25 cellular contexts compared by ENCODE assay signal in genomic region chr1:169059391-169059790, GRCh38.
"Had no signal": no experiment of that assay in that cellular context is flagged by ENCODE, and none has a peak within 500 bp of the region (broad histone marks: within the 10 kb centered on the region; RNA-seq: fewer than 3 reads in every experiment).

No MANE protein-coding gene starts in this region.

- H3K36me3 ChIP-seq: heart left ventricle, ovary, sigmoid colon, thyroid gland, upper lobe of right lung had no signal

- H3K4me2 ChIP-seq: smooth muscle cell had no signal

- H3K27ac ChIP-seq: ovary, sigmoid colon, upper lobe of right lung had no signal

- DNase-seq: activated CD4-positive, alpha-beta memory T cell treated with anti-CD3 and anti-CD28 coated beads, Interleukin-2, amount 10 ng/mL, durations not matched to agents 7 days and 5 days; activated CD4-positive, alpha-beta T cell treated with anti-CD3 and anti-CD28 coated beads for 1 hour; activated CD4-positive, alpha-beta T cell treated with anti-CD3 and anti-CD28 coated beads, Interleukin-2, amount 10 ng/mL, durations not matched to agents 7 days and 5 days; activated CD8-positive, alpha-beta memory T cell treated with anti-CD3 and anti-CD28 coated beads, Interleukin-2, amount 50 U/mL, for 48 hours; activated gamma-delta T cell treated with Interleukin-2 at 50 U/mL for 16 hours; activated naive CD4-positive, alpha-beta T cell treated with anti-CD3 and anti-CD28 coated beads, Interleukin-2, amount 50 U/mL, for 16 hours; activated T-cell treated with anti-CD3 and anti-CD28 coated beads, Interleukin-2, amount 50 U/mL, for 24 hours; amygdala; effector CD8-positive, alpha-beta T cell; foreskin fibroblast; heart left ventricle; naive thymus-derived CD4-positive, alpha-beta T cell; ovary; retina; sigmoid colon; stimulated activated CD4-positive, alpha-beta T cell treated with anti-CD3 and anti-CD28 coated beads, Interleukin-1b, Interleukin-23, amount 100 ng/mL, for 48 hours; stimulated activated CD4-positive, alpha-beta T cell treated with anti-CD3 and anti-CD28 coated beads, Interleukin-4, amount 100 ng/mL, for 4 hours; stimulated activated CD8-positive, alpha-beta memory T cell treated with anti-CD3 and anti-CD28 coated beads, Interleukin-4, amount 100 ng/mL, for 48 hours; stimulated activated naive CD8-positive, alpha-beta T cell treated with anti-CD3 and anti-CD28 coated beads, Interleukin-15, amount 100 ng/mL, for 72 hours; T-helper 2 cell; thyroid gland; upper lobe of right lung had no signal

- H3K4me1 ChIP-seq: sigmoid colon, upper lobe of right lung had no signal

- ATAC-seq: activated T-helper 17 cell treated with anti-CD3 and anti-CD28 coated beads, Interleukin-2, amount 50 U/mL, for 72 hours; naive thymus-derived CD4-positive, alpha-beta T cell; stimulated activated memory B cell treated with anti-CD40 and anti-IgM and Interleukin-4, amounts not matched to agents 10 μg/mL and 1 μg/mL and 100 μg/mL, for 72 hours; stimulated activated naive CD8-positive, alpha-beta T cell treated with anti-CD3 and anti-CD28 coated beads, Interleukin-15, amount 100 ng/mL, for 72 hours; upper lobe of right lung had no signal

- H3K9me3 ChIP-seq: ovary, thyroid gland, upper lobe of right lung had no signal

- H3K4me3 ChIP-seq: heart left ventricle, ovary, sigmoid colon, smooth muscle cell, thyroid gland, upper lobe of right lung had no signal

- H3K27me3 ChIP-seq: heart left ventricle, ovary, sigmoid colon, thyroid gland, upper lobe of right lung had no signal
